Comparison of ENCODE assay signal across 1 cellular context in genomic region chr5:62322484-62322883, GRCh38.
TF ChIP-seq lines count a peak whose summit lies in the region.

No MANE protein-coding gene starts in this region.

TF ChIP-seq in HepG2, 621 proteins besides CTCF, POLR2A, EP300 and RAD21 (continued from another document and continues in another):
- TF ChIP-seq CHD2 (IDR thresholded peaks at IDR 0.05; ENCODE audit: low read depth, low read length) (no peak), ZNF441 (CRISPR knock-in tag; IDR thresholded peaks at IDR 0.05; ENCODE audit: borderline replicate concordance) (no peak), MAZ (IDR thresholded peaks at IDR 0.05; ENCODE audit: borderline replicate concordance, low read depth, low read length) (no peak), MAZ (CRISPR knock-in tag; IDR thresholded peaks at IDR 0.05; ENCODE audit: low read depth) (no peak), ZNF775 (CRISPR knock-in tag; IDR thresholded peaks at IDR 0.05; ENCODE audit: borderline replicate concordance) (no peak), FOXK1 (CRISPR knock-in tag; IDR thresholded peaks at IDR 0.05; ENCODE audit: borderline replicate concordance, low read depth) (no peak), PPARG (CRISPR knock-in tag; conservative IDR thresholded peaks at IDR 0.05) (peak; percentile 39; the same call in 1 of the 2 replicates), FOXJ3 (CRISPR knock-in tag; IDR thresholded peaks at IDR 0.05; ENCODE audit: borderline replicate concordance) (peak; percentile 80; the same call in 1 of the 2 replicates), HDAC2 (CRISPR knock-in tag; IDR thresholded peaks at IDR 0.05) (peak; percentile 55; the same call in 1 of the 2 replicates), AFF4 (CRISPR knock-in tag; IDR thresholded peaks at IDR 0.05) (no peak), HOXA7 (CRISPR knock-in tag; IDR thresholded peaks at IDR 0.05) (no peak), ZNF773 (CRISPR knock-in tag; IDR thresholded peaks at IDR 0.05; ENCODE audit: borderline replicate concordance) (no peak), ATF1 (CRISPR knock-in tag; IDR thresholded peaks at IDR 0.05) (peak; percentile 53; the same call in 1 of the 2 replicates), ZNF691 (CRISPR knock-in tag; IDR thresholded peaks at IDR 0.05; ENCODE audit: borderline replicate concordance, low read depth) (no peak), SNRNP70 (IDR thresholded peaks at IDR 0.05; ENCODE audit: low read depth, low read length) (no peak), TEF (CRISPR knock-in tag; IDR thresholded peaks at IDR 0.05) (no peak), CEBPB (IDR thresholded peaks at IDR 0.05; ENCODE audit: borderline replicate concordance, low read depth, low read length) (0 out of 2 replicates have a peak, but pooled peaks have one; percentile 11), WIZ (CRISPR knock-in tag; IDR thresholded peaks at IDR 0.05) (no peak), UBTF (CRISPR knock-in tag; IDR thresholded peaks at IDR 0.05) (no peak), ATM (IDR thresholded peaks at IDR 0.05; ENCODE audit: borderline replicate concordance) (no peak), ZNF484 (CRISPR knock-in tag; IDR thresholded peaks at IDR 0.05; ENCODE audit: borderline replicate concordance, low read depth) (no peak), ZNF282 (IDR thresholded peaks at IDR 0.05; ENCODE audit: partially characterized antibody) (no peak), ZNF510 (CRISPR knock-in tag; IDR thresholded peaks at IDR 0.05; ENCODE audit: low read depth) (no peak), YEATS2 (CRISPR knock-in tag; IDR thresholded peaks at IDR 0.05; ENCODE audit: borderline replicate concordance) (no peak), ZFYVE20 (CRISPR knock-in tag; IDR thresholded peaks at IDR 0.05; ENCODE audit: borderline replicate concordance, low read depth) (no peak), KLF11 (CRISPR knock-in tag; IDR thresholded peaks at IDR 0.05) (no peak), ZBTB3 (CRISPR knock-in tag; IDR thresholded peaks at IDR 0.05; ENCODE audit: borderline replicate concordance, low read depth) (no peak), CC2D1A (CRISPR knock-in tag; IDR thresholded peaks at IDR 0.05) (no peak), ZNF431 (CRISPR knock-in tag; IDR thresholded peaks at IDR 0.05; ENCODE audit: borderline replicate concordance, low read depth) (no peak), ATF7 (IDR thresholded peaks at IDR 0.05) (no peak), ATF7 (CRISPR knock-in tag; IDR thresholded peaks at IDR 0.05) (no peak), RXRA (CRISPR knock-in tag; IDR thresholded peaks at IDR 0.05) (no peak), ZNF660 (CRISPR knock-in tag; IDR thresholded peaks at IDR 0.05; ENCODE audit: borderline replicate concordance, low read depth) (no peak), ZBTB44 (CRISPR knock-in tag; IDR thresholded peaks at IDR 0.05) (no peak), SNAPC4 (CRISPR knock-in tag; IDR thresholded peaks at IDR 0.05) (no peak), ATF6 (CRISPR knock-in tag; conservative IDR thresholded peaks at IDR 0.05) (no peak), CHD4 (IDR thresholded peaks at IDR 0.05; ENCODE audit: borderline replicate concordance, low read length) (no peak), GFI1 (CRISPR knock-in tag; IDR thresholded peaks at IDR 0.05; ENCODE audit: borderline replicate concordance) (0 out of 2 replicates have a peak, but pooled peaks have one; percentile 35), ZNF670 (CRISPR knock-in tag; IDR thresholded peaks at IDR 0.05; ENCODE audit: borderline replicate concordance) (no peak), KDM6A (CRISPR knock-in tag; IDR thresholded peaks at IDR 0.05; ENCODE audit: low read depth) (no peak), ZFP37 (CRISPR knock-in tag; IDR thresholded peaks at IDR 0.05; ENCODE audit: borderline replicate concordance) (no peak), FOXA3 (CRISPR knock-in tag; IDR thresholded peaks at IDR 0.05) (peak; percentile 93; the same call in 1 of the 2 replicates), ZNF230 (CRISPR knock-in tag; IDR thresholded peaks at IDR 0.05) (no peak), ZSCAN20 (CRISPR knock-in tag; IDR thresholded peaks at IDR 0.05; ENCODE audit: borderline replicate concordance) (no peak), ZNF350 (CRISPR knock-in tag; IDR thresholded peaks at IDR 0.05; ENCODE audit: borderline replicate concordance, low read depth) (no peak), ZNF121 (CRISPR knock-in tag; IDR thresholded peaks at IDR 0.05) (no peak), DNMT3B (CRISPR knock-in tag; conservative IDR thresholded peaks at IDR 0.05) (no peak), ZNF501 (CRISPR knock-in tag; IDR thresholded peaks at IDR 0.05) (no peak), BHLHE40 (IDR thresholded peaks at IDR 0.05; ENCODE audit: low read length) (no peak), IRF1 (CRISPR knock-in tag; IDR thresholded peaks at IDR 0.05; ENCODE audit: low read depth) (no peak), PHF21A (CRISPR knock-in tag; IDR thresholded peaks at IDR 0.05) (no peak)
